10 cellular contexts compared by ENCODE assay signal in genomic region chrX:42096262-42096939, GRCh38.
A peak's percentile ranks its signal among the peaks of the same experiment; 100 is the strongest.
DNase-seq lines count a peak whose midpoint lies in the region; ATAC-seq, FAIRE-seq and TF ChIP-seq lines count a peak whose summit lies in the region.
"Had no signal": no experiment of that assay in that cellular context is flagged by ENCODE, and none has a peak within 500 bp of the region (broad histone marks: within the 10 kb centered on the region; RNA-seq: fewer than 3 reads in every experiment).

No MANE protein-coding gene starts in this region.

- peak; percentile 58 for FAIRE-seq in GM19239 (lab: Jason Lieb, UNC)

- H3K9me3 ChIP-seq in SJCRH30 (replicated peaks) = no peaks in the 10 kb centered on the region

- H3K27ac ChIP-seq in SJCRH30 = peak overlapping the region; percentile 42

- no peak for DNase-seq in GM19239 (ENCODE audit: insufficient read length, low spot score)
- peak; percentile 40 to 45 for DNase-seq in SJCRH30
- peak; percentile 82 for DNase-seq in fibroblast of peridontal ligament (ENCODE audit: extremely low read depth)
- peak; percentile 97 for DNase-seq in renal cortical epithelial cell (ENCODE audit: low read depth)
- DNase-seq in activated naive CD4-positive, alpha-beta T cell treated with Interleukin-2 at 50 U/mL for 16 hours = no peak
- DNase-seq in GM20000 (ENCODE audit: low spot score) = no peak
- DNase-seq in stimulated activated CD8-positive, alpha-beta memory T cell treated with anti-CD3 and anti-CD28 coated beads, Interleukin-4, amount 100 ng/mL, for 48 hours = no peak
- DNase-seq: naive B cell, NCI-H2227 treated with DMSO at 0.1 percent for 48 hours had no signal

- no peaks in the 10 kb centered on the region for H3K36me3 ChIP-seq in SJCRH30

- H3K4me3 ChIP-seq in SJCRH30 = no peak overlapping the region

- ATAC-seq in HG03457 (IDR thresholded peaks at IDR 0.05; ENCODE audit: unreplicated experiment) = no peak

- no peak for TF ChIP-seq CTCF in GM20000 (IDR thresholded peaks at IDR 0.05; ENCODE audit: extremely low read depth, missing control alignments)

- no peaks in the 10 kb centered on the region for H3K4me1 ChIP-seq in SJCRH30

- no peaks in the 10 kb centered on the region for H3K27me3 ChIP-seq in SJCRH30

Comparison
In these comparisons a context has a peak if more than half of its experiments do, and no peak if none do; other contexts are left out.
1. DNase-seq: peak in SJCRH30 (2 of 2), fibroblast of peridontal ligament (single experiment) and renal cortical epithelial cell (single experiment); none in GM19239 (single experiment), activated naive CD4-positive, alpha-beta T cell treated with Interleukin-2 at 50 U/mL for 16 hours (single experiment), GM20000 (single experiment) and stimulated activated CD8-positive, alpha-beta memory T cell treated with anti-CD3 and anti-CD28 coated beads, Interleukin-4, amount 100 ng/mL, for 48 hours (single experiment).